In genomic region chr22:50305393-50305657, GRCh38 we compare ENCODE assay signal across 8 cellular contexts. TPM values are rescaled to one million over a fixed set of nuclear protein-coding genes. Genes with fewer than 3 reads are reported as not detected.
DNase-seq lines count a peak whose midpoint lies in the region; TF ChIP-seq lines count a peak whose summit lies in the region.
"Had no signal": no experiment of that assay in that cellular context is flagged by ENCODE, and none has a peak within 500 bp of the region (broad histone marks: within the 10 kb centered on the region; RNA-seq: fewer than 3 reads in every experiment).

No MANE protein-coding gene starts in this region.

- H3K27me3 ChIP-seq in Peyer's patch (no peaks in the 10 kb centered on the region), suprapubic skin (no peaks in the 10 kb centered on the region)

- H3K4me1 ChIP-seq in Peyer's patch (peaks cover 44 to 82% (median 60%) of the 10 kb centered on the region in 4 donors), suprapubic skin (peaks cover 82% of the 10 kb centered on the region)

- no peak for TF ChIP-seq EP300 in suprapubic skin (IDR thresholded peaks at IDR 0.05)

- H3K27ac ChIP-seq in Peyer's patch, result peak overlapping the region; percentile 86 to 97 (median 90)
- peak overlapping the region; percentile 96 for H3K27ac ChIP-seq in suprapubic skin

- H3K4me3 ChIP-seq in Peyer's patch (peak overlapping the region; percentile 59 to 95 (median 77)), fibroblast of the aortic adventitia (ENCODE audit: low read depth, low read length) (peak overlapping the region; percentile 87), suprapubic skin (peak overlapping the region; percentile 94)

- H3K9me3 ChIP-seq in Peyer's patch (no peaks in the 10 kb centered on the region), suprapubic skin (no peaks in the 10 kb centered on the region)

- TF ChIP-seq POLR2A in Peyer's patch (IDR thresholded peaks at IDR 0.05) (no peak), suprapubic skin (IDR thresholded peaks at IDR 0.05) (no peak)

- no peak for TF ChIP-seq CTCF in Peyer's patch (IDR thresholded peaks at IDR 0.05)
- TF ChIP-seq CTCF in fibroblast of the aortic adventitia (IDR thresholded peaks at IDR 0.05; ENCODE audit: insufficient read depth, low read length), result no peak
- TF ChIP-seq CTCF in suprapubic skin (IDR thresholded peaks at IDR 0.05), result no peak

- DNase-seq in Peyer's patch (no peak), fibroblast of the aortic adventitia (ENCODE audit: low read depth) (no peak), suprapubic skin (ENCODE audit: low spot score in 2 of 2) (no peak), dedifferentiated amniotic fluid mesenchymal stem cell (ENCODE audit: extremely low spot score) (no peak), MV-4-11 (lab: John Stamatoyannopoulos, UW) (no peak), HuH-7 (ENCODE audit: low spot score) (no peak)
- DNase-seq: activated naive CD8-positive, alpha-beta T cell treated with anti-CD3 and anti-CD28 coated beads, Interleukin-2, amount 50 U/mL, for 24 hours; SIG-M5 had no signal

- H3K36me3 ChIP-seq in Peyer's patch, result no peaks in the 10 kb centered on the region
- H3K36me3 ChIP-seq in suprapubic skin, result no peaks in the 10 kb centered on the region

- WGBS in suprapubic skin, result no CpG with 5 or more reads among the region's 9 CpGs

RNA-seq across cellular contexts. Expression of gene PLXNB2, which starts 2.1 kb away (rescaled TPM):
- total RNA-seq in Peyer's patch (100 to 1,000 TPM; 182 to 597 (median 307) TPM), fibroblast of the aortic adventitia (ENCODE audit: low replicate concordance) (130 and 218 TPM in 2 replicates), suprapubic skin (100 to 1,000 TPM; 117 to 231 (median 192) TPM)

RNA-seq across cellular contexts. Expression of gene DENND6B, which starts 21.5 kb away (rescaled TPM):
- 10 to 100 TPM in 1 of 4 donors, 1 to 10 TPM in 3; 5.4 to 14.9 (median 6.3) TPM for total RNA-seq in Peyer's patch
- 2.8 and 4.3 TPM in 2 replicates for total RNA-seq in fibroblast of the aortic adventitia (ENCODE audit: low replicate concordance)
- total RNA-seq in suprapubic skin, result 1 to 10 TPM; 3.3 to 5.4 (median 3.4) TPM

RNA-seq across cellular contexts. Expression of gene MAPK11, which starts 35.1 kb away (rescaled TPM):
- 10 to 100 TPM in 1 of 4 donors, 1 to 10 TPM in 2, not detected in 1; 2.0 to 14.0 (median 2.5) TPM for total RNA-seq in Peyer's patch
- total RNA-seq in fibroblast of the aortic adventitia (ENCODE audit: low replicate concordance), result 3.0 and 5.8 TPM in 2 replicates
- total RNA-seq in suprapubic skin, result 1 to 10 TPM; 3.8 to 5.8 (median 4.5) TPM

RNA-seq across cellular contexts. Expression of gene PPP6R2, which starts 37.8 kb away (rescaled TPM):
- 100 to 1,000 TPM in 2 of 4 donors, 10 to 100 TPM in 2; 82.8 to 201 (median 111) TPM for total RNA-seq in Peyer's patch
- total RNA-seq in fibroblast of the aortic adventitia (ENCODE audit: low replicate concordance), result 38.5 and 62.6 TPM in 2 replicates
- 10 to 100 TPM; 46.7 to 70.3 (median 64.6) TPM for total RNA-seq in suprapubic skin

RNA-seq across cellular contexts. Expression of gene MAPK12, which starts 43.8 kb away (rescaled TPM):
- total RNA-seq in Peyer's patch (10 to 100 TPM in 1 of 4 donors, 1 to 10 TPM in 3; 1.2 to 37.1 (median 5.4) TPM), fibroblast of the aortic adventitia (ENCODE audit: low replicate concordance) (28.0 and 35.5 TPM in 2 replicates), suprapubic skin (1 to 10 TPM; 1.3 to 5.7 (median 3.3) TPM)
